ENCODE assay signal across 20 cellular contexts in genomic region chr2:175853110-175853509, GRCh38.
A peak's percentile ranks its signal among the peaks of the same experiment; 100 is the strongest.
DNase-seq lines count a peak whose midpoint lies in the region; ATAC-seq and TF ChIP-seq lines count a peak whose summit lies in the region.
"Had no signal": no experiment of that assay in that cellular context is flagged by ENCODE, and none has a peak within 500 bp of the region (broad histone marks: within the 10 kb centered on the region; RNA-seq: fewer than 3 reads in every experiment).

No MANE protein-coding gene starts in this region.

- H2AFZ ChIP-seq in GM23338, result no peak overlapping the region
- no peak overlapping the region for H2AFZ ChIP-seq in neural cell (ENCODE audit: low read depth, low read length)
- H2AFZ ChIP-seq: hepatocyte had no signal

- TF ChIP-seq RAD21 in neural cell (conservative IDR thresholded peaks at IDR 0.05), result no peak

- H3K27me3 Mint-ChIP-seq in GM23338 (ENCODE audit: insufficient read depth, low read depth, poor library complexity), result no peaks in the 10 kb centered on the region
- H3K27me3 Mint-ChIP-seq in WTC11 (ENCODE audit: low read depth), result peaks cover 4% of the 10 kb centered on the region; the same call in 1 of the 2 replicates
- H3K27me3 Mint-ChIP-seq: activated CD4-positive, alpha-beta T cell treated with anti-CD3 and anti-CD28 coated beads, Interleukin-2, amount 10 ng/mL, durations not matched to agents 24 days and 14 days had no signal

- H3K27ac Mint-ChIP-seq in GM23338, result peak overlapping the region; percentile 85
- H3K27ac Mint-ChIP-seq in WTC11, result peak overlapping the region; percentile 79; the same call in 1 of the 2 replicates
- H3K27ac Mint-ChIP-seq: activated CD4-positive, alpha-beta T cell treated with anti-CD3 and anti-CD28 coated beads, Interleukin-2, amount 10 ng/mL, durations not matched to agents 24 days and 14 days; activated naive CD4-positive, alpha-beta T cell treated with anti-CD3 and anti-CD28 coated beads, Interleukin-2, amount 50 U/mL, for 24 hours had no signal

- H3K27ac ChIP-seq in GM23338 (ENCODE audit: low read depth) (peak overlapping the region; percentile 24; the same call in 1 of the 2 replicates), neural cell (ENCODE audit: low read length) (peak overlapping the region; percentile 73)
- H3K27ac ChIP-seq: epithelial cell of prostate, hepatocyte, left ventricle myocardium inferior, SJSA1, stomach, transverse colon had no signal

- no peaks in the 10 kb centered on the region for H3K9me3 ChIP-seq in neural cell (ENCODE audit: low read length)
- H3K9me3 ChIP-seq: left ventricle myocardium inferior, SJSA1, stomach, transverse colon had no signal

- no peak overlapping the region for H3K4me3 Mint-ChIP-seq in GM23338
- H3K4me3 Mint-ChIP-seq in WTC11, result peak overlapping the region; percentile 1; the same call in 1 of the 2 replicates
- H3K4me3 Mint-ChIP-seq: activated CD4-positive, alpha-beta T cell treated with anti-CD3 and anti-CD28 coated beads, Interleukin-2, amount 10 ng/mL, durations not matched to agents 24 days and 14 days; activated naive CD4-positive, alpha-beta T cell treated with anti-CD3 and anti-CD28 coated beads, Interleukin-2, amount 50 U/mL, for 24 hours had no signal

- no peaks in the 10 kb centered on the region for H3K27me3 ChIP-seq in GM23338 (ENCODE audit: insufficient read depth)
- no peaks in the 10 kb centered on the region for H3K27me3 ChIP-seq in neural cell (ENCODE audit: insufficient read depth, low read depth, low read length)
- H3K27me3 ChIP-seq: hepatocyte, SJSA1, stomach, transverse colon had no signal

- peak; percentile 77 for DNase-seq in GM23338 (ENCODE audit: low spot score)
- DNase-seq in NCI-H146 treated with DMSO at 0.1 percent for 48 hours (lab: John Stamatoyannopoulos, UW; ENCODE audit: unreplicated experiment), result peak; percentile 38
- DNase-seq in WTC11 (ENCODE audit: low spot score), result no peak
- DNase-seq in stimulated activated CD4-positive, alpha-beta T cell treated with anti-CD3 and anti-CD28 coated beads, Interleukin-4, amount 100 ng/mL, for 4 hours, result no peak
- no peak for DNase-seq in medulla oblongata (ENCODE audit: extremely low spot score)
- DNase-seq in cerebellar nuclear complex (lab: John Stamatoyannopoulos, UW), result no peak
- DNase-seq: activated CD4-positive, alpha-beta T cell treated with anti-CD3 and anti-CD28 coated beads, Interleukin-2, amount 10 ng/mL, durations not matched to agents 24 days and 14 days; AML-193; anterior cingulate cortex; DND-41; left ventricle myocardium inferior; stimulated activated CD4-positive, alpha-beta T cell treated with anti-CD3 and anti-CD28 coated beads, Interleukin-12 subunit alpha, Interleukin-12 subunit beta, amount 100 ng/mL, for 4 hours; stomach; transverse colon had no signal

- H3K9me2 ChIP-seq in GM23338 (ENCODE audit: insufficient read depth) (no peaks in the 10 kb centered on the region), neural cell (ENCODE audit: insufficient read depth, low read length) (no peaks in the 10 kb centered on the region)

- no peak overlapping the region for H3K9ac ChIP-seq in neural cell (ENCODE audit: low read length)

- H3K36me3 ChIP-seq in GM23338 (ENCODE audit: insufficient read depth) (no peaks in the 10 kb centered on the region), neural cell (ENCODE audit: insufficient read depth, low read length) (no peaks in the 10 kb centered on the region)
- H3K36me3 ChIP-seq: left ventricle myocardium inferior, SJSA1, stomach, transverse colon had no signal

- H3K79me2 ChIP-seq in GM23338 (replicated peaks; ENCODE audit: insufficient read depth), result no peaks in the 10 kb centered on the region
- no peaks in the 10 kb centered on the region for H3K79me2 ChIP-seq in neural cell (replicated peaks; ENCODE audit: insufficient read depth, low read length)
- H3K79me2 ChIP-seq: hepatocyte had no signal

- no peak overlapping the region for H3K4me3 ChIP-seq in GM23338
- H3K4me3 ChIP-seq in neural cell (ENCODE audit: low read length), result peak overlapping the region; percentile 51
- H3K4me3 ChIP-seq: hepatocyte, left ventricle myocardium inferior, SJSA1, stomach, transverse colon had no signal

- H3K9me3 Mint-ChIP-seq in GM23338 (no peaks in the 10 kb centered on the region), WTC11 (peaks cover 15% of the 10 kb centered on the region)
- H3K9me3 Mint-ChIP-seq: activated CD4-positive, alpha-beta T cell treated with anti-CD3 and anti-CD28 coated beads, Interleukin-2, amount 10 ng/mL, durations not matched to agents 24 days and 14 days had no signal

- H3K4me1 Mint-ChIP-seq in GM23338 (peaks cover 36% of the 10 kb centered on the region), WTC11 (peaks cover 45% of the 10 kb centered on the region)
- H3K4me1 Mint-ChIP-seq: activated CD4-positive, alpha-beta T cell treated with anti-CD3 and anti-CD28 coated beads, Interleukin-2, amount 10 ng/mL, durations not matched to agents 24 days and 14 days; activated naive CD4-positive, alpha-beta T cell treated with anti-CD3 and anti-CD28 coated beads, Interleukin-2, amount 50 U/mL, for 24 hours had no signal

- POLR2A ChIA-PET in WTC11 (lab: Charles Lee), result no interaction called here

- H3F3A ChIP-seq in GM23338 (replicated peaks; ENCODE audit: low read depth), result no peaks in the 10 kb centered on the region
- peaks cover 16% of the 10 kb centered on the region for H3F3A ChIP-seq in neural cell (ENCODE audit: insufficient read depth, low read length, poor library complexity, severe bottlenecking)

- peaks cover 29% of the 10 kb centered on the region for H3K4me1 ChIP-seq in GM23338 (ENCODE audit: insufficient read depth)
- H3K4me1 ChIP-seq: transverse colon had no signal

- no peaks in the 10 kb centered on the region for H4K20me1 ChIP-seq in GM23338 (replicated peaks; ENCODE audit: insufficient read depth)
- H4K20me1 ChIP-seq in neural cell (ENCODE audit: insufficient read depth), result no peaks in the 10 kb centered on the region

- ATAC-seq in GM23338, result peak; percentile 84
- peak; percentile 82 for ATAC-seq in WTC11
- ATAC-seq: Panc1 had no signal

- CTCF ChIA-PET in WTC11 (lab: Charles Lee), result no interaction called here

- TF ChIP-seq EP300 in neural cell (conservative IDR thresholded peaks at IDR 0.05; ENCODE audit: poor library complexity, severe bottlenecking), result no peak

- H3K4me2 ChIP-seq in GM23338, result peak overlapping the region; percentile 60
- no peak overlapping the region for H3K4me2 ChIP-seq in neural cell (ENCODE audit: low read length)
- H3K4me2 ChIP-seq: hepatocyte had no signal

- H3K36me3 Mint-ChIP-seq in GM23338 (ENCODE audit: low read depth), result no peaks in the 10 kb centered on the region
- H3K36me3 Mint-ChIP-seq in WTC11, result no peaks in the 10 kb centered on the region
- H3K36me3 Mint-ChIP-seq: activated naive CD4-positive, alpha-beta T cell treated with anti-CD3 and anti-CD28 coated beads, Interleukin-2, amount 50 U/mL, for 24 hours had no signal

- no peak for TF ChIP-seq CTCF in GM23338 (conservative IDR thresholded peaks at IDR 0.05; ENCODE audit: low read depth in 2 of 2)
- TF ChIP-seq CTCF in WTC11 (IDR thresholded peaks at IDR 0.05), result no peak
- no peak for TF ChIP-seq CTCF in neural cell (IDR thresholded peaks at IDR 0.05; ENCODE audit: poor library complexity, severe bottlenecking)

TF ChIP-seq in GM23338, 12 proteins besides CTCF, POLR2A, EP300 and RAD21 (continues in another document):
- TF ChIP-seq, protein P1, sequence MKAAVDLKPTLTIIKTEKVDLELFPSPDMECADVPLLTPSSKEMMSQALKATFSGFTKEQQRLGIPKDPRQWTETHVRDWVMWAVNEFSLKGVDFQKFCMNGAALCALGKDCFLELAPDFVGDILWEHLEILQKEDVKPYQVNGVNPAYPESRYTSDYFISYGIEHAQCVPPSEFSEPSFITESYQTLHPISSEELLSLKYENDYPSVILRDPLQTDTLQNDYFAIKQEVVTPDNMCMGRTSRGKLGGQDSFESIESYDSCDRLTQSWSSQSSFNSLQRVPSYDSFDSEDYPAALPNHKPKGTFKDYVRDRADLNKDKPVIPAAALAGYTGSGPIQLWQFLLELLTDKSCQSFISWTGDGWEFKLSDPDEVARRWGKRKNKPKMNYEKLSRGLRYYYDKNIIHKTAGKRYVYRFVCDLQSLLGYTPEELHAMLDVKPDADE (IDR thresholded peaks at IDR 0.05), result no peak
- TF ChIP-seq STAT1 (IDR thresholded peaks at IDR 0.05; ENCODE audit: unreplicated experiment) (no peak), CREB1 (CRISPR knock-in tag; IDR thresholded peaks at IDR 0.05; ENCODE audit: low read depth) (no peak), EZH2phosphoT487 (IDR thresholded peaks at IDR 0.05; ENCODE audit: unreplicated experiment) (no peak)

TF ChIP-seq in WTC11, 78 proteins besides CTCF, POLR2A, EP300 and RAD21 (continues in another document):
- no peak for TF ChIP-seq MYBL2 (CRISPR knock-in tag; IDR thresholded peaks at IDR 0.05)
- TF ChIP-seq USF2 (CRISPR knock-in tag; IDR thresholded peaks at IDR 0.05), result no peak

TF ChIP-seq in neural cell, 6 proteins besides CTCF, POLR2A, EP300 and RAD21 (continues in another document):
- TF ChIP-seq TAF1 (IDR thresholded peaks at IDR 0.05; ENCODE audit: low read depth) (no peak), SMC3 (conservative IDR thresholded peaks at IDR 0.05; ENCODE audit: poor library complexity) (no peak), EZH2 (IDR thresholded peaks at IDR 0.05; ENCODE audit: borderline replicate concordance, insufficient read depth, low read length, poor library complexity, severe bottlenecking) (no peak)
- TF ChIP-seq, protein P2, sequence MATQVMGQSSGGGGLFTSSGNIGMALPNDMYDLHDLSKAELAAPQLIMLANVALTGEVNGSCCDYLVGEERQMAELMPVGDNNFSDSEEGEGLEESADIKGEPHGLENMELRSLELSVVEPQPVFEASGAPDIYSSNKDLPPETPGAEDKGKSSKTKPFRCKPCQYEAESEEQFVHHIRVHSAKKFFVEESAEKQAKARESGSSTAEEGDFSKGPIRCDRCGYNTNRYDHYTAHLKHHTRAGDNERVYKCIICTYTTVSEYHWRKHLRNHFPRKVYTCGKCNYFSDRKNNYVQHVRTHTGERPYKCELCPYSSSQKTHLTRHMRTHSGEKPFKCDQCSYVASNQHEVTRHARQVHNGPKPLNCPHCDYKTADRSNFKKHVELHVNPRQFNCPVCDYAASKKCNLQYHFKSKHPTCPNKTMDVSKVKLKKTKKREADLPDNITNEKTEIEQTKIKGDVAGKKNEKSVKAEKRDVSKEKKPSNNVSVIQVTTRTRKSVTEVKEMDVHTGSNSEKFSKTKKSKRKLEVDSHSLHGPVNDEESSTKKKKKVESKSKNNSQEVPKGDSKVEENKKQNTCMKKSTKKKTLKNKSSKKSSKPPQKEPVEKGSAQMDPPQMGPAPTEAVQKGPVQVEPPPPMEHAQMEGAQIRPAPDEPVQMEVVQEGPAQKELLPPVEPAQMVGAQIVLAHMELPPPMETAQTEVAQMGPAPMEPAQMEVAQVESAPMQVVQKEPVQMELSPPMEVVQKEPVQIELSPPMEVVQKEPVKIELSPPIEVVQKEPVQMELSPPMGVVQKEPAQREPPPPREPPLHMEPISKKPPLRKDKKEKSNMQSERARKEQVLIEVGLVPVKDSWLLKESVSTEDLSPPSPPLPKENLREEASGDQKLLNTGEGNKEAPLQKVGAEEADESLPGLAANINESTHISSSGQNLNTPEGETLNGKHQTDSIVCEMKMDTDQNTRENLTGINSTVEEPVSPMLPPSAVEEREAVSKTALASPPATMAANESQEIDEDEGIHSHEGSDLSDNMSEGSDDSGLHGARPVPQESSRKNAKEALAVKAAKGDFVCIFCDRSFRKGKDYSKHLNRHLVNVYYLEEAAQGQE (IDR thresholded peaks at IDR 0.05; ENCODE audit: borderline replicate concordance), result no peak

Comparison
In these comparisons a context has a peak if more than half of its experiments do, and no peak if none do; other contexts are left out.
1. DNase-seq: peak in GM23338 (single experiment) and NCI-H146 treated with DMSO at 0.1 percent for 48 hours (single experiment); none in WTC11 (single experiment), stimulated activated CD4-positive, alpha-beta T cell treated with anti-CD3 and anti-CD28 coated beads, Interleukin-4, amount 100 ng/mL, for 4 hours (0 of 2), medulla oblongata (single experiment) and cerebellar nuclear complex (0 of 2).